ENCODE assay signal across 19 cellular contexts in genomic region chr9:124046189-124046588, GRCh38. TPM values are rescaled to one million over a fixed set of nuclear protein-coding genes. Genes with fewer than 3 reads are reported as not detected.
DNase-seq lines count a peak whose midpoint lies in the region; ATAC-seq, FAIRE-seq and TF ChIP-seq lines count a peak whose summit lies in the region.
"Had no signal": no experiment of that assay in that cellular context is flagged by ENCODE, and none has a peak within 500 bp of the region (broad histone marks: within the 10 kb centered on the region; RNA-seq: fewer than 3 reads in every experiment).

No MANE protein-coding gene starts in this region.

- H3K36me3 Mint-ChIP-seq in glutamatergic neuron (ENCODE audit: unreplicated experiment) (no peaks in the 10 kb centered on the region), neural progenitor cell (no peaks in the 10 kb centered on the region)
- H3K36me3 Mint-ChIP-seq in activated CD8-positive, alpha-beta memory T cell treated with anti-CD3 and anti-CD28 coated beads, Interleukin-2, amount 10 ng/mL, durations not matched to agents 7 days and 5 days: no peaks in the 10 kb centered on the region

- H3K36me3 ChIP-seq in HepG2 (replicated peaks in 1 of 2; ENCODE audit: control insufficient read depth in 1 of 2, insufficient read depth in 2 of 2, low read length in 2 of 2) (no peaks in the 10 kb centered on the region), right lobe of liver (no peaks in the 10 kb centered on the region), neural progenitor cell (no peaks in the 10 kb centered on the region), psoas muscle (ENCODE audit: insufficient read depth in 1 of 2, low read depth in 1 of 2) (no peaks in the 10 kb centered on the region)

- H3F3A ChIP-seq in neural progenitor cell (ENCODE audit: low read depth): peaks cover 3% of the 10 kb centered on the region

- no peak for TF ChIP-seq RAD21 in HepG2 (CRISPR knock-in tag; IDR thresholded peaks at IDR 0.05)

- H3K9ac ChIP-seq in HepG2 (ENCODE audit: insufficient read depth, low read depth, low read length): no peak overlapping the region
- no peak overlapping the region for H3K9ac ChIP-seq in neural progenitor cell

- TF ChIP-seq CTCF in HepG2 (CRISPR knock-in tag; IDR thresholded peaks at IDR 0.05) (no peak), right lobe of liver (IDR thresholded peaks at IDR 0.05) (no peak), glutamatergic neuron (IDR thresholded peaks at IDR 0.05; ENCODE audit: partially characterized antibody, unreplicated experiment) (no peak), neural progenitor cell (IDR thresholded peaks at IDR 0.05) (no peak), psoas muscle (IDR thresholded peaks at IDR 0.05) (no peak), GM13976 (IDR thresholded peaks at IDR 0.05; ENCODE audit: borderline replicate concordance, control extremely low read depth, extremely low read depth, insufficient read depth, missing control alignments) (no peak)

- in situ Hi-C loops in HepG2 (cut with HindIII; ENCODE audit: extremely low pct_ligation_motif_present, low pct_unique_long_range_greater_than_20kb): loop anchor here (25.0 kb wide), 1 partner anchor 634 kb away; no protein-coding TSS in a partner anchor
- in situ Hi-C loops in GM13976 (cut with MboI; ENCODE audit: low sequenced_read_pairs, unreplicated experiment): no loop called here

- POLR2A ChIA-PET in HepG2 (lab: Yijun Ruan, JAX): no interaction called here

- H2AFZ ChIP-seq in HepG2 (ENCODE audit: low read length) (no peak overlapping the region), neural progenitor cell (replicated peaks) (peak overlapping the region; percentile 66)

- 64% methylated on average over 10 of the region's 10 CpGs for WGBS in HepG2 (ENCODE audit: low lambda C conversion rate)
- WGBS in right lobe of liver (ENCODE audit: insufficient coverage, low coverage, low lambda C conversion rate, missing lambda C conversion rate): 50% methylated on average over 10 of the region's 10 CpGs
- WGBS in psoas muscle, 3 donors: 78 to 84% (median 81%) methylated on average over 10 of the region's 10 CpGs

- H3K4me3 ChIP-seq in HepG2 (replicated peaks in 1 of 3; ENCODE audit: insufficient read depth in 1 of 3, low read depth in 2 of 3, low read length in 3 of 3) (peak overlapping the region in 1 of 3 experiments; percentile 74; a peak in 2 of 6 replicates), right lobe of liver (no peak overlapping the region), neural progenitor cell (peak overlapping the region; percentile 45), psoas muscle (no peak overlapping the region)

- intact Hi-C loops in HepG2 (cut with micrococcal nuclease; ENCODE audit: unreplicated experiment) (no loop called here), right lobe of liver (cut with DNase I) (loop anchor here (10.0 kb wide), 3 partner anchors 321 to 501 kb away; no protein-coding TSS in a partner anchor), psoas muscle (cut with DNase I) (loop anchor here in 1 of 2 donors (10.0 kb wide), 1 partner anchor 251 kb away; no protein-coding TSS in a partner anchor)

- H4K20me1 ChIP-seq in HepG2 (ENCODE audit: insufficient read depth, low read length): no peaks in the 10 kb centered on the region
- no peaks in the 10 kb centered on the region for H4K20me1 ChIP-seq in neural progenitor cell (ENCODE audit: low read depth)

- no peak for FAIRE-seq in HepG2 (lab: Jason Lieb, UNC)

- no TSS peak for BruUV-seq in HepG2 (replicated peaks; lab: Mats Ljungman, UMichigan)

- H3K4me3 Mint-ChIP-seq in glutamatergic neuron (ENCODE audit: unreplicated experiment) (peak overlapping the region; percentile 50), neural progenitor cell (no peak overlapping the region)
- no peak overlapping the region for H3K4me3 Mint-ChIP-seq in activated CD8-positive, alpha-beta memory T cell treated with anti-CD3 and anti-CD28 coated beads, Interleukin-2, amount 10 ng/mL, durations not matched to agents 7 days and 5 days
- H3K4me3 Mint-ChIP-seq: B cell had no signal

- no peak overlapping the region for H3K27ac Mint-ChIP-seq in glutamatergic neuron (ENCODE audit: unreplicated experiment)
- no peak overlapping the region for H3K27ac Mint-ChIP-seq in neural progenitor cell
- no peak overlapping the region for H3K27ac Mint-ChIP-seq in activated CD8-positive, alpha-beta memory T cell treated with anti-CD3 and anti-CD28 coated beads, Interleukin-2, amount 10 ng/mL, durations not matched to agents 7 days and 5 days
- H3K27ac Mint-ChIP-seq: B cell had no signal

- peaks cover 4% of the 10 kb centered on the region for H3K4me1 Mint-ChIP-seq in glutamatergic neuron (ENCODE audit: low read depth, unreplicated experiment)
- peaks cover 3% of the 10 kb centered on the region for H3K4me1 Mint-ChIP-seq in neural progenitor cell
- no peaks in the 10 kb centered on the region for H3K4me1 Mint-ChIP-seq in activated CD8-positive, alpha-beta memory T cell treated with anti-CD3 and anti-CD28 coated beads, Interleukin-2, amount 10 ng/mL, durations not matched to agents 7 days and 5 days

- ATAC-seq in HepG2 (no peak), right lobe of liver (no peak), HG02852 (IDR thresholded peaks at IDR 0.05; ENCODE audit: unreplicated experiment) (no peak), psoas muscle (no peak)
- ATAC-seq in activated CD8-positive, alpha-beta memory T cell treated with anti-CD3 and anti-CD28 coated beads, Interleukin-2, amount 10 ng/mL, durations not matched to agents 7 days and 5 days: no peak
- ATAC-seq: HCT116 had no signal

- H3K27me3 Mint-ChIP-seq in glutamatergic neuron (ENCODE audit: unreplicated experiment) (peaks cover 20% of the 10 kb centered on the region), neural progenitor cell (ENCODE audit: insufficient read depth, low read depth) (peaks cover 20% of the 10 kb centered on the region)
- peaks cover 73% of the 10 kb centered on the region for H3K27me3 Mint-ChIP-seq in activated CD8-positive, alpha-beta memory T cell treated with anti-CD3 and anti-CD28 coated beads, Interleukin-2, amount 10 ng/mL, durations not matched to agents 7 days and 5 days

- no peaks in the 10 kb centered on the region for H3K79me2 ChIP-seq in HepG2 (ENCODE audit: insufficient read depth, low read length)
- H3K79me2 ChIP-seq in neural progenitor cell (ENCODE audit: low read depth): no peaks in the 10 kb centered on the region

- peaks cover 31% of the 10 kb centered on the region for H3K4me1 ChIP-seq in HepG2 (ENCODE audit: insufficient read depth, low read length)
- H3K4me1 ChIP-seq in right lobe of liver: peaks cover 0 to 12% (median 2%) of the 10 kb centered on the region in 4 donors
- H3K4me1 ChIP-seq in neural progenitor cell: peaks cover 7% of the 10 kb centered on the region
- no peaks in the 10 kb centered on the region for H3K4me1 ChIP-seq in psoas muscle

- CTCF ChIA-PET in HepG2 (lab: Yijun Ruan, JAX; ENCODE audit: low intra/inter-chr PET ratio, low total read pairs): no interaction called here
- CTCF ChIA-PET in activated CD8-positive, alpha-beta memory T cell treated with anti-CD3 and anti-CD28 coated beads, Interleukin-2, amount 10 ng/mL, durations not matched to agents 7 days and 5 days (lab: Charles Lee): no interaction called here

- peak overlapping the region; percentile 93 for H3K4me2 ChIP-seq in HepG2 (ENCODE audit: low read depth, low read length)
- H3K4me2 ChIP-seq in neural progenitor cell: peak overlapping the region; percentile 93

- DNase-seq in HepG2 (ENCODE audit: low spot score) (no peak), right lobe of liver (no peak), glutamatergic neuron (no peak), neural progenitor cell (ENCODE audit: low spot score) (no peak), psoas muscle (no peak), GM13976 (ENCODE audit: low spot score) (no peak)
- DNase-seq in activated CD8-positive, alpha-beta memory T cell treated with anti-CD3 and anti-CD28 coated beads, Interleukin-2, amount 10 ng/mL, durations not matched to agents 7 days and 5 days: no peak
- DNase-seq: 8988T; DMS 273 treated with DMSO at 0.1 percent for 48 hours; GDM1; KG1; MV-4-11; NCI-H1694 treated with DMSO at 0.1 percent for 48 hours; NK-92 treated with Interleukin-12 subunit alpha and Interleukin-12 subunit beta, amount 100 ng/mL, for 24 hours; SHP77 had no signal

- TF ChIP-seq POLR2A in HepG2 (IDR thresholded peaks at IDR 0.05; ENCODE audit: insufficient read depth in 1 of 2, low read depth in 2 of 2, low read length in 2 of 2): no peak
- TF ChIP-seq POLR2A in right lobe of liver (IDR thresholded peaks at IDR 0.05): no peak

- no peaks in the 10 kb centered on the region for H3K9me3 ChIP-seq in HepG2 (ENCODE audit: low read length)
- no peaks in the 10 kb centered on the region for H3K9me3 ChIP-seq in right lobe of liver
- no peaks in the 10 kb centered on the region for H3K9me3 ChIP-seq in neural progenitor cell (ENCODE audit: low read depth)
- no peaks in the 10 kb centered on the region for H3K9me3 ChIP-seq in psoas muscle

- H3K9me3 Mint-ChIP-seq in glutamatergic neuron (ENCODE audit: unreplicated experiment) (peaks cover 6% of the 10 kb centered on the region), neural progenitor cell (no peaks in the 10 kb centered on the region)
- no peaks in the 10 kb centered on the region for H3K9me3 Mint-ChIP-seq in activated CD8-positive, alpha-beta memory T cell treated with anti-CD3 and anti-CD28 coated beads, Interleukin-2, amount 10 ng/mL, durations not matched to agents 7 days and 5 days (ENCODE audit: low read depth)

- H3K27me3 ChIP-seq in HepG2 (ENCODE audit: control insufficient read depth in 1 of 2, insufficient read depth in 2 of 2, low read length in 2 of 2): peaks cover 2 to 41% of the 10 kb centered on the region in 2 experiments; a peak in 3 of 5 replicates
- H3K27me3 ChIP-seq in right lobe of liver: no peaks in the 10 kb centered on the region
- H3K27me3 ChIP-seq in neural progenitor cell: peaks cover 71% of the 10 kb centered on the region
- peaks cover 0 to 60% (median 9%) of the 10 kb centered on the region in 3 donors for H3K27me3 ChIP-seq in psoas muscle (ENCODE audit: insufficient read depth in 3 of 3, low read length in 2 of 3)

- H3K27ac ChIP-seq in HepG2 (ENCODE audit: extremely low read length, insufficient read depth, low read length) (no peak overlapping the region), right lobe of liver (no peak overlapping the region), neural progenitor cell (no peak overlapping the region), psoas muscle (no peak overlapping the region)

- TF ChIP-seq EP300 in HepG2 (IDR thresholded peaks at IDR 0.05; ENCODE audit: low read depth in 2 of 2, low read length in 2 of 2) (no peak), HepG2 (CRISPR knock-in tag; IDR thresholded peaks at IDR 0.05; ENCODE audit: borderline replicate concordance) (no peak)

RNA-seq across cellular contexts. Expression of gene LHX2, which starts 34.6 kb away (rescaled TPM):
- total RNA-seq in HepG2 (2016; rRNA removed; fragmentation: Illumina TruSeq; extraction: Trizol) (not detected in 2 replicates), right lobe of liver (1 to 10 TPM in 5 of 6 experiments, under 1 TPM in 1; 0.64 to 5.0 (median 3.0) TPM), glutamatergic neuron (ENCODE audit: unreplicated experiment) (6.7 TPM), neural progenitor cell (ENCODE audit: low replicate concordance) (36.3 and 59.5 TPM in 2 replicates), psoas muscle (not detected)
- total RNA-seq in HepG2 (2016; cell fraction: cytosol; rRNA removed; fragmentation: Illumina TruSeq; extraction: Trizol; ENCODE audit: low read depth): not detected in 2 replicates
- not detected in 2 replicates for total RNA-seq in HepG2 (2016; cell fraction: insoluble cytoplasmic fraction; rRNA removed; fragmentation: Illumina TruSeq; extraction: Trizol)
- total RNA-seq in HepG2 (2016; cell fraction: membrane; rRNA removed; fragmentation: Illumina TruSeq; extraction: Trizol): not detected in 2 replicates
- not detected in 2 replicates for total RNA-seq in HepG2 (2016; cell fraction: nucleus; rRNA removed; fragmentation: Illumina TruSeq; extraction: Trizol)
- polyA plus RNA-seq in HepG2 (2011; rRNA removed) (not detected in 2 replicates), psoas muscle (not detected)
- polyA plus RNA-seq in HepG2 (2011; cell fraction: cytosol; rRNA removed): not detected in 2 replicates
- 0.12 TPM in 1 of 2 replicates, not detected in the other for polyA plus RNA-seq in HepG2 (2011; cell fraction: nucleus; rRNA removed)
- polyA plus RNA-seq in HepG2 (2012): not detected in 2 replicates
- polyA plus RNA-seq in HepG2 (2016; cell fraction: cytosol; fragmentation: Illumina TruSeq; extraction: Trizol; ENCODE audit: low read depth): not detected in 2 replicates
- not detected in 2 replicates for polyA plus RNA-seq in HepG2 (2016; cell fraction: insoluble cytoplasmic fraction; fragmentation: Illumina TruSeq; extraction: Trizol; ENCODE audit: low read depth)
- not detected in 2 replicates for polyA plus RNA-seq in HepG2 (2016; cell fraction: membrane; fragmentation: Illumina TruSeq; extraction: Trizol; ENCODE audit: low read depth)
- not detected in 2 replicates for polyA plus RNA-seq in HepG2 (2016; cell fraction: nucleus; fragmentation: Illumina TruSeq; extraction: Trizol; ENCODE audit: insufficient read depth, low read depth)
- 16.6 TPM in 1 of 2 replicates, not detected in the other for polyA minus RNA-seq in HepG2 (2011; rRNA and poly(A)+ RNA removed; ENCODE audit: low replicate concordance)
- 0.44 TPM in 1 of 2 replicates, not detected in the other for polyA minus RNA-seq in HepG2 (2011; cell fraction: cytosol; rRNA and poly(A)+ RNA removed)
- polyA minus RNA-seq in HepG2 (2011; cell fraction: nucleus; rRNA and poly(A)+ RNA removed): not detected in 2 replicates
- not detected for total RNA-seq in activated CD8-positive, alpha-beta memory T cell treated with anti-CD3 and anti-CD28 coated beads, Interleukin-2, amount 10 ng/mL, durations not matched to agents 7 days and 5 days
- total RNA-seq: B cell, OCI-LY7 had no signal
